In the genomic region with DNA sequence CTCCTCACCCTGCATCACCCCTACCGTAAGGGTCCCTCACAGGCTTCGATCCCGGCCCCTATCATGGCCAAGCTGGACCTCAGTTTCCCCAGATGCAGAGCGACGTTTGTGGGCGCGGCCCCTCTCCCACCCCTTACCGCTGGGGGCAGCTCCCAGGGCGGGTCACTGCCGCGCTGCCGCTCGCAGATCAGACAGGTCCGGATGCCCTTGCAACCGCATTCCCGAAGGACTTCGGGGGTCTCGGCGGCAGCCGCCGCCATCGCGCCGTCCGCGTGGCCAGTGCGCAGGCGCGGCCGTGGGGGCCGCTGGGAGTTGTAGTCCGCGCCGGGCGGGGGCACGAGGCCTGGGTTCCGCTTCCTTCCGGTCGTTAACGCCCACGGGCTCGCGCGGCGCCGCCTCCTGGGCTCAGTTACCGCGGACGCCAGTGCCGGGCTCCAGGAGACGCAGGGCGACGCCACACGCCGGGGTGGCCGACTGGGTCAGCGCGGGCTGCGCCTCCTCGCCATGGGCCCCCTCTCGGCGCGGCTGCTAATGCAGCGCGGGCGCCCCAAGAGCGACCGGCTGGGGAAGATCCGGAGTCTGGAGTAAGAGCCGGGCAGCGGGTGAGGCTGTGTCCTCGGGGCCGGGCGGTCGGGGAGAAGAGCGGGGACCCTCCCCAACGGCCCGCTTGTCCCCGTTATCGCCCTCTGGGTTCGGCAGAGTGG, we compare ENCODE assay signal across 1 cellular context.
TF ChIP-seq lines count a peak whose summit lies in the region.

A gene with protein sequence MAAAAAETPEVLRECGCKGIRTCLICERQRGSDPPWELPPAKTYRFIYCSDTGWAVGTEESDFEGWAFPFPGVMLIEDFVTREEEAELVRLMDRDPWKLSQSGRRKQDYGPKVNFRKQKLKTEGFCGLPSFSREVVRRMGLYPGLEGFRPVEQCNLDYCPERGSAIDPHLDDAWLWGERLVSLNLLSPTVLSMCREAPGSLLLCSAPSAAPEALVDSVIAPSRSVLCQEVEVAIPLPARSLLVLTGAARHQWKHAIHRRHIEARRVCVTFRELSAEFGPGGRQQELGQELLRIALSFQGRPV (minus strand): TSS at position 287 of the 704 bp plus-strand sequence. CDS start 27 bp downstream, at position 260.
A gene (plus strand): TSS at position 408 of the 704 bp plus-strand sequence. CDS start 97 bp downstream, at position 505.

TF ChIP-seq in GM12878, 131 proteins besides CTCF, POLR2A, EP300 and RAD21 (continues in another document):
- TF ChIP-seq TBL1XR1 (IDR thresholded peaks at IDR 0.05; ENCODE audit: low read depth, low read length) = no peak; the same call in 1 of the 2 replicates
- peak; percentile 75 for TF ChIP-seq DPF2 (IDR thresholded peaks at IDR 0.05)
- TF ChIP-seq HDGF (IDR thresholded peaks at IDR 0.05) = 0 out of 2 replicates have a peak, but pooled peaks have one; percentile 65
- peak; percentile 77 to 92 for TF ChIP-seq BHLHE40 (IDR thresholded peaks at IDR 0.05; ENCODE audit: borderline replicate concordance in 1 of 2, low read depth in 2 of 2, low read length in 1 of 2)
- peak; percentile 91 for TF ChIP-seq SIX5 (IDR thresholded peaks at IDR 0.05; ENCODE audit: low read depth, low read length, severe bottlenecking)
- TF ChIP-seq POU2F2 (IDR thresholded peaks at IDR 0.05; ENCODE audit: borderline replicate concordance, low read depth, low read length) = peak; percentile 37; the same call in 1 of the 3 replicates
- peak; percentile 95 for TF ChIP-seq HCFC1 (IDR thresholded peaks at IDR 0.05; ENCODE audit: low read length)
- no peak for TF ChIP-seq IKZF2 (IDR thresholded peaks at IDR 0.05)
- TF ChIP-seq SIN3A (IDR thresholded peaks at IDR 0.05; ENCODE audit: low read depth, low read length) = peak; percentile 66; the same call in 1 of the 2 replicates
- TF ChIP-seq RB1 (IDR thresholded peaks at IDR 0.05; ENCODE audit: borderline replicate concordance) = 0 out of 2 replicates have a peak, but pooled peaks have one; percentile 29
- TF ChIP-seq GABPA (IDR thresholded peaks at IDR 0.05; ENCODE audit: low read depth) = peak; percentile 82
- TF ChIP-seq NRF1 (conservative IDR thresholded peaks at IDR 0.05; ENCODE audit: low read depth, low read length) = peak; percentile 79
- TF ChIP-seq PML (IDR thresholded peaks at IDR 0.05; ENCODE audit: low read length) = peak; percentile 70; the same call in 1 of the 2 replicates
- TF ChIP-seq, protein P1, sequence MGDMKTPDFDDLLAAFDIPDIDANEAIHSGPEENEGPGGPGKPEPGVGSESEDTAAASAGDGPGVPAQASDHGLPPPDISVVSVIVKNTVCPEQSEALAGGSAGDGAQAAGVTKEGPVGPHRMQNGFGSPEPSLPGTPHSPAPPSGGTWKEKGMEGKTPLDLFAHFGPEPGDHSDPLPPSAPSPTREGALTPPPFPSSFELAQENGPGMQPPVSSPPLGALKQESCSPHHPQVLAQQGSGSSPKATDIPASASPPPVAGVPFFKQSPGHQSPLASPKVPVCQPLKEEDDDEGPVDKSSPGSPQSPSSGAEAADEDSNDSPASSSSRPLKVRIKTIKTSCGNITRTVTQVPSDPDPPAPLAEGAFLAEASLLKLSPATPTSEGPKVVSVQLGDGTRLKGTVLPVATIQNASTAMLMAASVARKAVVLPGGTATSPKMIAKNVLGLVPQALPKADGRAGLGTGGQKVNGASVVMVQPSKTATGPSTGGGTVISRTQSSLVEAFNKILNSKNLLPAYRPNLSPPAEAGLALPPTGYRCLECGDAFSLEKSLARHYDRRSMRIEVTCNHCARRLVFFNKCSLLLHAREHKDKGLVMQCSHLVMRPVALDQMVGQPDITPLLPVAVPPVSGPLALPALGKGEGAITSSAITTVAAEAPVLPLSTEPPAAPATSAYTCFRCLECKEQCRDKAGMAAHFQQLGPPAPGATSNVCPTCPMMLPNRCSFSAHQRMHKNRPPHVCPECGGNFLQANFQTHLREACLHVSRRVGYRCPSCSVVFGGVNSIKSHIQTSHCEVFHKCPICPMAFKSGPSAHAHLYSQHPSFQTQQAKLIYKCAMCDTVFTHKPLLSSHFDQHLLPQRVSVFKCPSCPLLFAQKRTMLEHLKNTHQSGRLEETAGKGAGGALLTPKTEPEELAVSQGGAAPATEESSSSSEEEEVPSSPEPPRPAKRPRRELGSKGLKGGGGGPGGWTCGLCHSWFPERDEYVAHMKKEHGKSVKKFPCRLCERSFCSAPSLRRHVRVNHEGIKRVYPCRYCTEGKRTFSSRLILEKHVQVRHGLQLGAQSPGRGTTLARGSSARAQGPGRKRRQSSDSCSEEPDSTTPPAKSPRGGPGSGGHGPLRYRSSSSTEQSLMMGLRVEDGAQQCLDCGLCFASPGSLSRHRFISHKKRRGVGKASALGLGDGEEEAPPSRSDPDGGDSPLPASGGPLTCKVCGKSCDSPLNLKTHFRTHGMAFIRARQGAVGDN (IDR thresholded peaks at IDR 0.05) = 0 out of 2 replicates have a peak, but pooled peaks have one; percentile 37
- peak; percentile 53 for TF ChIP-seq CHD2 (IDR thresholded peaks at IDR 0.05; ENCODE audit: borderline replicate concordance, low read depth, low read length)
- no peak for TF ChIP-seq TCF7 (IDR thresholded peaks at IDR 0.05; ENCODE audit: borderline replicate concordance)
- TF ChIP-seq TCF3 (IDR thresholded peaks at IDR 0.05; ENCODE audit: borderline replicate concordance, insufficient read depth, low read depth, low read length) = 0 out of 2 replicates have a peak, but pooled peaks have one; percentile 43
- TF ChIP-seq, protein P2, sequence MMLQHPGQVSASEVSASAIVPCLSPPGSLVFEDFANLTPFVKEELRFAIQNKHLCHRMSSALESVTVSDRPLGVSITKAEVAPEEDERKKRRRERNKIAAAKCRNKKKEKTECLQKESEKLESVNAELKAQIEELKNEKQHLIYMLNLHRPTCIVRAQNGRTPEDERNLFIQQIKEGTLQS (IDR thresholded peaks at IDR 0.05; ENCODE audit: borderline replicate concordance, extremely low read depth, low read depth, low read length) = peak; percentile 62; the same call in 1 of the 2 replicates
- TF ChIP-seq, protein P3, sequence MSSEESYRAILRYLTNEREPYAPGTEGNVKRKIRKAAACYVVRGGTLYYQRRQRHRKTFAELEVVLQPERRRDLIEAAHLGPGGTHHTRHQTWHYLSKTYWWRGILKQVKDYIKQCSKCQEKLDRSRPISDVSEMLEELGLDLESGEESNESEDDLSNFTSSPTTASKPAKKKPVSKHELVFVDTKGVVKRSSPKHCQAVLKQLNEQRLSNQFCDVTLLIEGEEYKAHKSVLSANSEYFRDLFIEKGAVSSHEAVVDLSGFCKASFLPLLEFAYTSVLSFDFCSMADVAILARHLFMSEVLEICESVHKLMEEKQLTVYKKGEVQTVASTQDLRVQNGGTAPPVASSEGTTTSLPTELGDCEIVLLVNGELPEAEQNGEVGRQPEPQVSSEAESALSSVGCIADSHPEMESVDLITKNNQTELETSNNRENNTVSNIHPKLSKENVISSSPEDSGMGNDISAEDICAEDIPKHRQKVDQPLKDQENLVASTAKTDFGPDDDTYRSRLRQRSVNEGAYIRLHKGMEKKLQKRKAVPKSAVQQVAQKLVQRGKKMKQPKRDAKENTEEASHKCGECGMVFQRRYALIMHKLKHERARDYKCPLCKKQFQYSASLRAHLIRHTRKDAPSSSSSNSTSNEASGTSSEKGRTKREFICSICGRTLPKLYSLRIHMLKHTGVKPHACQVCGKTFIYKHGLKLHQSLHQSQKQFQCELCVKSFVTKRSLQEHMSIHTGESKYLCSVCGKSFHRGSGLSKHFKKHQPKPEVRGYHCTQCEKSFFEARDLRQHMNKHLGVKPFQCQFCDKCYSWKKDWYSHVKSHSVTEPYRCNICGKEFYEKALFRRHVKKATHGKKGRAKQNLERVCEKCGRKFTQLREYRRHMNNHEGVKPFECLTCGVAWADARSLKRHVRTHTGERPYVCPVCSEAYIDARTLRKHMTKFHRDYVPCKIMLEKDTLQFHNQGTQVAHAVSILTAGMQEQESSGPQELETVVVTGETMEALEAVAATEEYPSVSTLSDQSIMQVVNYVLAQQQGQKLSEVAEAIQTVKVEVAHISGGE (CRISPR knock-in tag; IDR thresholded peaks at IDR 0.05) = no peak
- peak; percentile 78 for TF ChIP-seq SREBF1 (IDR thresholded peaks at IDR 0.05; ENCODE audit: low read length)
- TF ChIP-seq, protein P4, sequence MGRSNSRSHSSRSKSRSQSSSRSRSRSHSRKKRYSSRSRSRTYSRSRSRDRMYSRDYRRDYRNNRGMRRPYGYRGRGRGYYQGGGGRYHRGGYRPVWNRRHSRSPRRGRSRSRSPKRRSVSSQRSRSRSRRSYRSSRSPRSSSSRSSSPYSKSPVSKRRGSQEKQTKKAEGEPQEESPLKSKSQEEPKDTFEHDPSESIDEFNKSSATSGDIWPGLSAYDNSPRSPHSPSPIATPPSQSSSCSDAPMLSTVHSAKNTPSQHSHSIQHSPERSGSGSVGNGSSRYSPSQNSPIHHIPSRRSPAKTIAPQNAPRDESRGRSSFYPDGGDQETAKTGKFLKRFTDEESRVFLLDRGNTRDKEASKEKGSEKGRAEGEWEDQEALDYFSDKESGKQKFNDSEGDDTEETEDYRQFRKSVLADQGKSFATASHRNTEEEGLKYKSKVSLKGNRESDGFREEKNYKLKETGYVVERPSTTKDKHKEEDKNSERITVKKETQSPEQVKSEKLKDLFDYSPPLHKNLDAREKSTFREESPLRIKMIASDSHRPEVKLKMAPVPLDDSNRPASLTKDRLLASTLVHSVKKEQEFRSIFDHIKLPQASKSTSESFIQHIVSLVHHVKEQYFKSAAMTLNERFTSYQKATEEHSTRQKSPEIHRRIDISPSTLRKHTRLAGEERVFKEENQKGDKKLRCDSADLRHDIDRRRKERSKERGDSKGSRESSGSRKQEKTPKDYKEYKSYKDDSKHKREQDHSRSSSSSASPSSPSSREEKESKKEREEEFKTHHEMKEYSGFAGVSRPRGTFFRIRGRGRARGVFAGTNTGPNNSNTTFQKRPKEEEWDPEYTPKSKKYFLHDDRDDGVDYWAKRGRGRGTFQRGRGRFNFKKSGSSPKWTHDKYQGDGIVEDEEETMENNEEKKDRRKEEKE (IDR thresholded peaks at IDR 0.05) = no peak
- TF ChIP-seq, protein P5, sequence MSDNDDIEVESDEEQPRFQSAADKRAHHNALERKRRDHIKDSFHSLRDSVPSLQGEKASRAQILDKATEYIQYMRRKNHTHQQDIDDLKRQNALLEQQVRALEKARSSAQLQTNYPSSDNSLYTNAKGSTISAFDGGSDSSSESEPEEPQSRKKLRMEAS (IDR thresholded peaks at IDR 0.05; ENCODE audit: low read depth, low read length) = peak; percentile 88
- 0 out of 2 replicates have a peak, but pooled peaks have one; percentile 33 for TF ChIP-seq POLR2AphosphoS2 (IDR thresholded peaks at IDR 0.05; ENCODE audit: low read depth, low read length)
- TF ChIP-seq SMAD5 (IDR thresholded peaks at IDR 0.05; ENCODE audit: low read depth) = 0 out of 2 replicates have a peak, but pooled peaks have one; percentile 65
- 0 out of 2 replicates have a peak, but pooled peaks have one; percentile 16 for TF ChIP-seq BRCA1 (IDR thresholded peaks at IDR 0.05; ENCODE audit: low read depth, low read length)
- no peak for TF ChIP-seq JUND (IDR thresholded peaks at IDR 0.05; ENCODE audit: low read depth, low read length)
- TF ChIP-seq, protein P6, sequence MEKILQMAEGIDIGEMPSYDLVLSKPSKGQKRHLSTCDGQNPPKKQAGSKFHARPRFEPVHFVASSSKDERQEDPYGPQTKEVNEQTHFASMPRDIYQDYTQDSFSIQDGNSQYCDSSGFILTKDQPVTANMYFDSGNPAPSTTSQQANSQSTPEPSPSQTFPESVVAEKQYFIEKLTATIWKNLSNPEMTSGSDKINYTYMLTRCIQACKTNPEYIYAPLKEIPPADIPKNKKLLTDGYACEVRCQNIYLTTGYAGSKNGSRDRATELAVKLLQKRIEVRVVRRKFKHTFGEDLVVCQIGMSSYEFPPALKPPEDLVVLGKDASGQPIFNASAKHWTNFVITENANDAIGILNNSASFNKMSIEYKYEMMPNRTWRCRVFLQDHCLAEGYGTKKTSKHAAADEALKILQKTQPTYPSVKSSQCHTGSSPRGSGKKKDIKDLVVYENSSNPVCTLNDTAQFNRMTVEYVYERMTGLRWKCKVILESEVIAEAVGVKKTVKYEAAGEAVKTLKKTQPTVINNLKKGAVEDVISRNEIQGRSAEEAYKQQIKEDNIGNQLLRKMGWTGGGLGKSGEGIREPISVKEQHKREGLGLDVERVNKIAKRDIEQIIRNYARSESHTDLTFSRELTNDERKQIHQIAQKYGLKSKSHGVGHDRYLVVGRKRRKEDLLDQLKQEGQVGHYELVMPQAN (conservative IDR thresholded peaks at IDR 0.05) = peak; percentile 90
- TF ChIP-seq YY1 (IDR thresholded peaks at IDR 0.05; ENCODE audit: low read depth, low read length) = peak; percentile 96
- 0 out of 4 replicates have a peak, but pooled peaks of 1 of the 2 experiments have one; percentile 5 for TF ChIP-seq CEBPB (IDR thresholded peaks at IDR 0.05; ENCODE audit: borderline replicate concordance in 1 of 2, low read depth in 2 of 2, low read length in 2 of 2)
- TF ChIP-seq POLR2AphosphoS5 (IDR thresholded peaks at IDR 0.05; ENCODE audit: low read length) = peak; percentile 85
- TF ChIP-seq EGR1 (IDR thresholded peaks at IDR 0.05; ENCODE audit: borderline replicate concordance in 1 of 2, low read depth in 2 of 2, low read length in 2 of 2) = peak in 1 of 2 experiments; percentile 98; a peak in 2 of 3 replicates
- TF ChIP-seq, protein P7, sequence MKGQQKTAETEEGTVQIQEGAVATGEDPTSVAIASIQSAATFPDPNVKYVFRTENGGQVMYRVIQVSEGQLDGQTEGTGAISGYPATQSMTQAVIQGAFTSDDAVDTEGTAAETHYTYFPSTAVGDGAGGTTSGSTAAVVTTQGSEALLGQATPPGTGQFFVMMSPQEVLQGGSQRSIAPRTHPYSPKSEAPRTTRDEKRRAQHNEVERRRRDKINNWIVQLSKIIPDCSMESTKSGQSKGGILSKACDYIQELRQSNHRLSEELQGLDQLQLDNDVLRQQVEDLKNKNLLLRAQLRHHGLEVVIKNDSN (IDR thresholded peaks at IDR 0.05; ENCODE audit: borderline replicate concordance, extremely low read length, insufficient read depth, low read depth, low read length) = peak; percentile 66
